Comparison of ENCODE assay signal across 8 cellular contexts in the genomic region with DNA sequence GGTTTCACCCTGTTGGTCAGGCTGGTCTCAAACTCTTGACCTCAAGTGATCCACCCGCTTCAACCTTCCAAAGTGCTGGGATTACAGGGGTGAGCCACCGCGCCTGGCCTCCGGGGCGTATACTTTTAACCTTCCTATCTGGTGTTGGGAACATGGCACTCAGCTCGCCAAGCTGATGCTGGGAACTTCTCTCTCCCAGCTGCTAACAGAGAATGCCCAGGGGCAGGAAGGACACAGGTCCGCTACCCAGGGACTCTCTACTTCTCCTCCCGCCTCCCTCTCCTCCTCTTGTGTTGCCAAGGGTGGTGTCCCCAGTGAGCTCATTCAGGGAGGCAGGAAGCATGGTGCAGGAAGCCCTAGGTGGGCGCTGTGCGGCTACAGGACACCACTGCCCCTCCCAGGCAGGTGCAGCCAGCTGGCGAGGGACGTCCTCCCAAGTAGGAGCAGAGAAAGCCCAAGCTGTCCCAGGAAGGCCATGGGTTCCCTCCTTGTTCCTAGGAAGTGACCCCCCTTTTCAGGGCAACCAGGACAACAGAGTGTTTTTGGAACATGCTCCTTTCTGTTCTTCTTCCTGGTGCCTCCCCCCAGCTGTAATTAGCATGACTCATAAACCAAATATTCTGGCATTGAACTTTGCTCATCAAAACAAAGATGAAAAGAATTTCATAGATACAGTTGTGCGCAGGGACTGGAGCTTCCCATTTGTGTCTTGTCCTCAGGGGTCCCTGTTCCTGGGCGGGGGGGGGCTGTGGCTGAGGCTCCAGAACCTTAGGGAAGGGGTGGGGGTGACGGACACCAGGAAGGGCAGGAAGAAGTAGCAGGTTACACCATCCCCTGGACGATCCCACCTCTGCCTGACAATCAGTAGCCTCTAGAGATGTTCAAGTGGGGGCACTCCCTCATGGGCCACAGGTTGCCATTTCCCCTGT. TPM values are rescaled to one million over a fixed set of nuclear protein-coding genes. Genes with fewer than 3 reads are reported as not detected.
DNase-seq lines count a peak whose midpoint lies in the region; ATAC-seq and TF ChIP-seq lines count a peak whose summit lies in the region.

No MANE protein-coding gene starts in this region.

- TF ChIP-seq POLR2A in transverse colon (IDR thresholded peaks at IDR 0.05): peak; percentile 28

- H3K27ac ChIP-seq in transverse colon: peak overlapping the region; percentile 57 to 68 (median 66)

- no peaks in the 10 kb centered on the region for H3K9me3 ChIP-seq in transverse colon

- no peak overlapping the region for H3K27ac Mint-ChIP-seq in glutamatergic neuron (ENCODE audit: unreplicated experiment)

- peaks cover 6% of the 10 kb centered on the region for H3K4me1 Mint-ChIP-seq in glutamatergic neuron (ENCODE audit: low read depth, unreplicated experiment)

- H3K27me3 ChIP-seq in transverse colon: no peaks in the 10 kb centered on the region

- intact Hi-C loops in transverse colon (cut with DNase I; ENCODE audit: low total_unique reads): no loop called here

- H3K36me3 ChIP-seq in transverse colon: no peaks in the 10 kb centered on the region

- H3K9me3 Mint-ChIP-seq in glutamatergic neuron (ENCODE audit: unreplicated experiment): peaks cover 5% of the 10 kb centered on the region

- TF ChIP-seq EP300 in transverse colon (IDR thresholded peaks at IDR 0.05; ENCODE audit: low read depth): peak; percentile 46

- H3K4me3 Mint-ChIP-seq in glutamatergic neuron (ENCODE audit: unreplicated experiment): no peak overlapping the region

- ATAC-seq in GM21786 (IDR thresholded peaks at IDR 0.05; ENCODE audit: unreplicated experiment) (no peak), HG02588 (IDR thresholded peaks at IDR 0.05; ENCODE audit: unreplicated experiment) (no peak)

- H3K36me3 Mint-ChIP-seq in glutamatergic neuron (ENCODE audit: unreplicated experiment): no peaks in the 10 kb centered on the region

- peak overlapping the region in 1 of 4 donors; percentile 0 for H3K4me3 ChIP-seq in transverse colon

- TF ChIP-seq CTCF in transverse colon (IDR thresholded peaks at IDR 0.05) (no peak), glutamatergic neuron (IDR thresholded peaks at IDR 0.05; ENCODE audit: partially characterized antibody, unreplicated experiment) (no peak)

- DNase-seq in NCI-H2029 (lab: John Stamatoyannopoulos, UW) (peak; percentile 61), NCI-H2029 treated with DMSO at 0.1 percent for 48 hours (lab: John Stamatoyannopoulos, UW) (no peak), amniotic epithelial cell (ENCODE audit: low read depth) (peak; percentile 71), iPS-NIHi11 (ENCODE audit: low spot score) (peak; percentile 21), transverse colon (peak; percentile 56), glutamatergic neuron (no peak)

- H3K27me3 Mint-ChIP-seq in glutamatergic neuron (ENCODE audit: unreplicated experiment): peaks cover 18% of the 10 kb centered on the region

- H3K4me1 ChIP-seq in transverse colon: peaks cover 31 to 59% (median 47%) of the 10 kb centered on the region in 4 donors

- WGBS in transverse colon (ENCODE audit: low coverage in 1 of 2), 2 donors: 41% methylated on average over 16 of the region's 16 CpGs; no CpG with 5 or more reads in 1 of the 2 donors

- in situ Hi-C loops in transverse colon (cut with MboI; ENCODE audit: low pct_ligation_motif_present in 1 of 4, low pct_unique_long_range_greater_than_20kb in 1 of 4, low sequenced_read_pairs in 3 of 4): no loop called here

RNA-seq across cellular contexts. Expression of a gene that starts 2.6 kb away (rescaled TPM):
- total RNA-seq in transverse colon (10 to 100 TPM in 2 of 4 donors, 1 to 10 TPM in 2; 5.4 to 35.5 (median 12.0) TPM), glutamatergic neuron (ENCODE audit: unreplicated experiment) (0.15 TPM)

RNA-seq across cellular contexts. Expression of a gene that starts 17.0 kb away (rescaled TPM):
- total RNA-seq in transverse colon (100 to 1,000 TPM in 3 of 4 donors, 10 to 100 TPM in 1; 89.4 to 231 (median 138) TPM), glutamatergic neuron (ENCODE audit: unreplicated experiment) (33.3 TPM)

RNA-seq across cellular contexts. Expression of a gene that starts 46.9 kb away (rescaled TPM):
- total RNA-seq in transverse colon: 1,000 to 10,000 TPM in 2 of 4 donors, 100 to 1,000 TPM in 2; 796 to 1,440 (median 1,077) TPM
- 30.3 TPM for total RNA-seq in glutamatergic neuron (ENCODE audit: unreplicated experiment)

RNA-seq across cellular contexts. Expression of a gene that starts 48.0 kb away (rescaled TPM):
- total RNA-seq in transverse colon: 100 to 1,000 TPM in 2 of 4 donors, 10 to 100 TPM in 2; 74.7 to 335 (median 121) TPM
- 51.5 TPM for total RNA-seq in glutamatergic neuron (ENCODE audit: unreplicated experiment)

Comparison
In these comparisons a context has a peak if more than half of its experiments do, and no peak if none do; other contexts are left out.
1. DNase-seq: peak in NCI-H2029 (single experiment), amniotic epithelial cell (single experiment), iPS-NIHi11 (single experiment) and transverse colon (single experiment); none in NCI-H2029 treated with DMSO at 0.1 percent for 48 hours (single experiment) and glutamatergic neuron (single experiment).
2. RNA of a gene that starts 46.9 kb away (total RNA-seq): 796 to 1,440 TPM in transverse colon; 30.3 TPM in glutamatergic neuron (single experiment); every median in the first group is over 10 times any median in the second.